In the genomic region with DNA sequence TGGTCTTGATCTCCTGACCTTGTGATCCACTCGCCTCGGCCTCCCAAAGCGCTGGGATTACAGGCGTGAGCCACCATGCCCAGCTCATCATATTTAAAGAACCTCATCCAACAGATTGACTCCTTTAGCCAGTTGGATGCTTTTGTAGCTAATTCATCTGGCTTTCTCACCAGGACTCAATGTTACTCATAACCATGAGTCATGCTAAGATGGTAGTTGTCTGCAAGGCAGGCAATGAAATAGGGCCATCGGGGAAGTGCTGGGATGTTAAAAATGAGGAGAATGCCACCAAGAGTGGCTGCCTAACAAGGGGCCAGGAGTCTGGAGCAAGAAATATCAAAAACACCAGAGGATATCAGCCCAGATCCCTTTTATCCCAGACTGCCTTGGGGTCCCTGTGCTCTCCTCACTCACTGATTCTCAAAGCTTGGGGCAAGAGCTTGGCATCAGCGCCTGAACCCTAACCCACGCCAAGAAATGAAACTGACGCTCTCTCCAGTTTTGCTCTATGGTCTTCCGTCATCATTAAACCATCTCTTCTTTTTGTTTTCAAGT, we compare ENCODE assay signal across 11 cellular contexts.
A peak's percentile ranks its signal among the peaks of the same experiment; 100 is the strongest.
DNase-seq lines count a peak whose midpoint lies in the region; ATAC-seq, FAIRE-seq and TF ChIP-seq lines count a peak whose summit lies in the region.
"Had no signal": no experiment of that assay in that cellular context is flagged by ENCODE, and none has a peak within 500 bp of the region (broad histone marks: within the 10 kb centered on the region; RNA-seq: fewer than 3 reads in every experiment).

No MANE protein-coding gene starts in this region.

- H3K4me1 ChIP-seq in RWPE2 (ENCODE audit: insufficient read depth, poor library complexity, severe bottlenecking): no peaks in the 10 kb centered on the region
- H3K4me1 ChIP-seq: stomach had no signal

- no peak for TF ChIP-seq POLR2A in H54 (IDR thresholded peaks at IDR 0.05; ENCODE audit: low read depth, low read length)

- H3K27ac ChIP-seq in RWPE2 (ENCODE audit: poor library complexity, severe bottlenecking): no peak overlapping the region
- H3K27ac ChIP-seq: stomach had no signal

- peak; percentile 87 for FAIRE-seq in H54 (lab: Jason Lieb, UNC)
- FAIRE-seq: TTC549 had no signal

- DNase-seq in H54 (ENCODE audit: insufficient read length, low spot score): peak; percentile 60
- no peak for DNase-seq in RWPE2 (ENCODE audit: low spot score)
- peak; percentile 35 for DNase-seq in fibroblast of pulmonary artery (ENCODE audit: low read depth)
- no peak for DNase-seq in NCI-H345 (lab: John Stamatoyannopoulos, UW)
- no peak for DNase-seq in stimulated activated CD4-positive, alpha-beta T cell treated with anti-CD3 and anti-CD28 coated beads, Interleukin-1b, Interleukin-23, amount 100 ng/mL, for 48 hours
- no peak for DNase-seq in T-helper 1 cell
- DNase-seq: hypothalamus, midbrain, stomach had no signal

- no peaks in the 10 kb centered on the region for H3K9me3 ChIP-seq in RWPE2 (ENCODE audit: severe bottlenecking)
- H3K9me3 ChIP-seq: stomach had no signal

- no peaks in the 10 kb centered on the region for H3K36me3 ChIP-seq in RWPE2 (ENCODE audit: low read depth)
- H3K36me3 ChIP-seq: stomach had no signal

- H3K4me3 ChIP-seq in RWPE2 (ENCODE audit: severe bottlenecking) (no peak overlapping the region), fibroblast of pulmonary artery (replicated peaks; ENCODE audit: low read depth, low read length) (no peak overlapping the region)
- H3K4me3 ChIP-seq: stomach had no signal

- TF ChIP-seq CTCF in RWPE2 (IDR thresholded peaks at IDR 0.05; ENCODE audit: poor library complexity, severe bottlenecking) (no peak), fibroblast of pulmonary artery (IDR thresholded peaks at IDR 0.05; ENCODE audit: low read length, missing control alignments) (no peak)

- peak; percentile 84 for ATAC-seq in RWPE2 (ENCODE audit: low read depth)
- no peak for ATAC-seq in HG03457 (IDR thresholded peaks at IDR 0.05; ENCODE audit: unreplicated experiment)

- no peaks in the 10 kb centered on the region for H3K27me3 ChIP-seq in RWPE2 (ENCODE audit: insufficient read depth, poor library complexity, severe bottlenecking)

Comparison
In these comparisons a context has a peak if more than half of its experiments do, and no peak if none do; other contexts are left out.
1. DNase-seq: peak in H54 (single experiment) and fibroblast of pulmonary artery (single experiment); none in RWPE2 (single experiment), NCI-H345 (single experiment), stimulated activated CD4-positive, alpha-beta T cell treated with anti-CD3 and anti-CD28 coated beads, Interleukin-1b, Interleukin-23, amount 100 ng/mL, for 48 hours (single experiment) and T-helper 1 cell (0 of 5).